Comparison of ENCODE assay signal across 21 cellular contexts in the genomic region with DNA sequence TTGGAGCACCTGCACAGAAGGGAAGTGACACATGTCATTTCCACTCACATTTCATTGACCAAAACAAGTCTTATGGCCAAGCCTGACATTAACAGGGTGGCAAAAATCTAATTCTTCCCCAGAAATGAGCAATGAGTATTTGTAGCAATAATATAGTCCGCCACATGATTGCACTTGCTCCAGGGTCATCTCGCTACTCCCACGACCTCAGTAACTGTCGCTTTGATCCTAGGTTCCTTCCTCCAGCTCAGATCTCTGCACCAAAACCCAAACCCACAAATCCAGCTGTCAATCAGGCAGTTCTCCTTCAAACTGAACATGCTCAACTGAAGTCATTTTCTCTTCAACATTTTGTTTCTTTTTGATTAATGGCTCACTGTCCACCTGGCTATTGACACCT. TPM values are rescaled to one million over a fixed set of nuclear protein-coding genes. Genes with fewer than 3 reads are reported as not detected.
"Had no signal": no experiment of that assay in that cellular context is flagged by ENCODE, and none has a peak within 500 bp of the region (broad histone marks: within the 10 kb centered on the region; RNA-seq: fewer than 3 reads in every experiment).

No MANE protein-coding gene starts in this region.

- H3K9me3 ChIP-seq: colonic mucosa, esophagus squamous epithelium, prostate gland, right lobe of liver, tibial artery had no signal

- ATAC-seq: left colon; right lobe of liver; stimulated activated memory B cell treated with anti-CD40 and anti-IgM and Interleukin-4, amounts not matched to agents 10 μg/mL and 1 μg/mL and 100 μg/mL, for 72 hours had no signal

- H3K27me3 ChIP-seq: colonic mucosa, esophagus squamous epithelium, right lobe of liver, spleen, tibial artery had no signal

- H3K4me1 ChIP-seq: colonic mucosa, esophagus squamous epithelium, parathyroid adenoma, prostate gland had no signal

- H3K36me3 ChIP-seq: colonic mucosa, esophagus squamous epithelium, prostate gland, right lobe of liver, tibial artery had no signal

- DNase-seq: colonic mucosa; dermis blood vessel endothelial cell; esophagus squamous epithelium; foreskin fibroblast; kidney; left colon; mesendoderm; naive B cell; retina; right lobe of liver; spleen; stimulated activated CD4-positive, alpha-beta T cell treated with anti-CD3 and anti-CD28 coated beads, Interleukin-15, amount 100 ng/mL, for 24 hours; stimulated activated CD4-positive, alpha-beta T cell treated with anti-CD3 and anti-CD28 coated beads, Interleukin-1b, Interleukin-23, amount 100 ng/mL, for 48 hours; stimulated activated CD4-positive, alpha-beta T cell treated with anti-CD3 and anti-CD28 coated beads, Interleukin-4, amount 100 ng/mL, for 24 hours; tibial artery had no signal

- H3K4me3 ChIP-seq: colonic mucosa, esophagus squamous epithelium, prostate gland, right lobe of liver, spleen, tibial artery had no signal

- H3K9ac ChIP-seq: parathyroid adenoma had no signal

- H3K27ac ChIP-seq: colonic mucosa, esophagus squamous epithelium, parathyroid adenoma, prostate gland, right lobe of liver, spleen, tibial artery had no signal

RNA-seq across cellular contexts. Expression of a gene that starts 25.2 kb away (rescaled TPM):
- total RNA-seq: epithelial cell of proximal tubule, lung microvascular endothelial cell, temporal lobe had no signal
